23 cellular contexts compared by ENCODE assay signal in the genomic region with DNA sequence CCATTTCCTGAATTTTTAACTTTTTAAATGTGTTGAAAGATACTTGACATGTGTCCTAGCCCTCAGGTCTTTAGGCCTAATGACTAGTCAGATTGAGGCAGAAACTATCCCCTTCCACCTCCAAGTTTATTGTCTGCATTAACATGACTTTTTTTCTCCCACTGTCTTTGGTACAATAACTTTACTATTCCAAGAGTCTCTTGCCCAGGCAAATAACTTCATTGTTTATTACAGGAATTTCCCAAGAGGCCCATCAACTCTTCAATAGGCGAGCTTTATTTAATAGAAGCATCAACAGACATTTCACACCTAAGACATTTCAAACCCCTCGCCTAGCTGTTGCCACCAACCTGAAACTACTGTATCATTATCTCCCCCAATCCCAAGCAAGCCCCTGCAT. TPM values are rescaled to one million over a fixed set of nuclear protein-coding genes. Genes with fewer than 3 reads are reported as not detected.
DNase-seq lines count a peak whose midpoint lies in the region; ATAC-seq, FAIRE-seq and TF ChIP-seq lines count a peak whose summit lies in the region.
"Had no signal": no experiment of that assay in that cellular context is flagged by ENCODE, and none has a peak within 500 bp of the region (broad histone marks: within the 10 kb centered on the region; RNA-seq: fewer than 3 reads in every experiment).

No MANE protein-coding gene starts in this region.

- intact Hi-C loops in adrenal gland (cut with DNase I) = no loop called here

- H3K4me1 Mint-ChIP-seq in activated T-helper 17 cell treated with anti-CD3 and anti-CD28 coated beads, Interleukin-2, amount 50 U/mL, for 72 hours = peaks cover 9% of the 10 kb centered on the region
- H3K4me1 Mint-ChIP-seq in nephron progenitor cell = peaks cover 12% of the 10 kb centered on the region
- H3K4me1 Mint-ChIP-seq in natural killer cell treated with Interleukin-12 subunit alpha and Interleukin-12 subunit beta and Interleukin-15 and Interleukin-18, amount 100 ng/mL, for 72 hours (ENCODE audit: low read depth in 2 of 2) = peaks cover 23 to 31% of the 10 kb centered on the region in 2 donors

- peak overlapping the region; percentile 29 for H3K27ac Mint-ChIP-seq in activated T-helper 17 cell treated with anti-CD3 and anti-CD28 coated beads, Interleukin-2, amount 50 U/mL, for 72 hours
- H3K27ac Mint-ChIP-seq in nephron progenitor cell = peak overlapping the region; percentile 32
- peak overlapping the region in 1 of 2 donors; percentile 67 for H3K27ac Mint-ChIP-seq in natural killer cell treated with Interleukin-12 subunit alpha and Interleukin-12 subunit beta and Interleukin-15 and Interleukin-18, amount 100 ng/mL, for 72 hours
- H3K27ac Mint-ChIP-seq: HFFc6 had no signal

- no peak for FAIRE-seq in A549 (lab: Jason Lieb, UNC)
- FAIRE-seq: GM19239, RCC 7860 had no signal

- TF ChIP-seq RAD21 in A549 (conservative IDR thresholded peaks at IDR 0.05 in 1 of 2, IDR thresholded peaks at IDR 0.05 in 1 of 2) = no peak

- no peaks in the 10 kb centered on the region for H3K36me3 ChIP-seq in adrenal gland (replicated peaks in 1 of 2)
- H3K36me3 ChIP-seq: SJSA1 had no signal

- H3K4me3 Mint-ChIP-seq in activated T-helper 17 cell treated with anti-CD3 and anti-CD28 coated beads, Interleukin-2, amount 50 U/mL, for 72 hours = no peak overlapping the region
- no peak overlapping the region for H3K4me3 Mint-ChIP-seq in nephron progenitor cell
- H3K4me3 Mint-ChIP-seq in natural killer cell treated with Interleukin-12 subunit alpha and Interleukin-12 subunit beta and Interleukin-15 and Interleukin-18, amount 100 ng/mL, for 72 hours = no peak overlapping the region
- H3K4me3 Mint-ChIP-seq: H9, HFFc6 had no signal

- H3K9me3 ChIP-seq in A549 = no peaks in the 10 kb centered on the region
- no peaks in the 10 kb centered on the region for H3K9me3 ChIP-seq in adrenal gland (replicated peaks in 1 of 3)
- H3K9me3 ChIP-seq: SJSA1 had no signal

- no peak for TF ChIP-seq CTCF in A549 (IDR thresholded peaks at IDR 0.05)
- TF ChIP-seq CTCF in nephron progenitor cell (IDR thresholded peaks at IDR 0.05) = no peak
- TF ChIP-seq CTCF in adrenal gland (IDR thresholded peaks at IDR 0.05) = no peak

- no peak for TF ChIP-seq EP300 in A549 (IDR thresholded peaks at IDR 0.05)

- H3K36me3 Mint-ChIP-seq in activated T-helper 17 cell treated with anti-CD3 and anti-CD28 coated beads, Interleukin-2, amount 50 U/mL, for 72 hours (ENCODE audit: low read depth) = peaks cover under 1% of the 10 kb centered on the region
- peaks cover under 1% of the 10 kb centered on the region for H3K36me3 Mint-ChIP-seq in nephron progenitor cell (ENCODE audit: low read depth)
- H3K36me3 Mint-ChIP-seq in natural killer cell treated with Interleukin-12 subunit alpha and Interleukin-12 subunit beta and Interleukin-15 and Interleukin-18, amount 100 ng/mL, for 72 hours = no peaks in the 10 kb centered on the region

- WGBS in A549 (ENCODE audit: missing lambda C conversion rate) = 92% methylated on average over 2 of the region's 2 CpGs
- WGBS in adrenal gland, 4 donors = 89 to 96% (median 92%) methylated on average over 2 of the region's 2 CpGs

- H3K27ac ChIP-seq in A549 = peak overlapping the region; percentile 19 to 58; a peak in 4 of 6 replicates
- no peak overlapping the region for H3K27ac ChIP-seq in adrenal gland
- H3K27ac ChIP-seq: KMS-11, SJSA1 had no signal

- no peaks in the 10 kb centered on the region for H3K27me3 ChIP-seq in adrenal gland
- H3K27me3 ChIP-seq: SJSA1 had no signal

- H3K4me1 ChIP-seq in A549 (peaks cover 30% of the 10 kb centered on the region), adrenal gland (replicated peaks in 1 of 2) (peaks cover 0 to 4% of the 10 kb centered on the region in 2 donors)

- H3K4me2 ChIP-seq in A549 = no peak overlapping the region
- H3K4me2 ChIP-seq: KMS-11 had no signal

- CTCF ChIA-PET in A549 (lab: Yijun Ruan, JAX) = interaction anchor here (1.5 to 1.9 kb wide), 2 partner anchors 10 to 20 kb away, joined by 5 read pairs; a partner anchor contains a TSS

- no peak for ATAC-seq in A549
- ATAC-seq in activated T-helper 17 cell treated with anti-CD3 and anti-CD28 coated beads, Interleukin-2, amount 50 U/mL, for 72 hours (replicated peaks) = no peak
- ATAC-seq in HG02852 (IDR thresholded peaks at IDR 0.05; ENCODE audit: unreplicated experiment) = no peak
- no peak for ATAC-seq in natural killer cell treated with Interleukin-12 subunit alpha and Interleukin-12 subunit beta and Interleukin-15 and Interleukin-18, amount 100 ng/mL, for 72 hours
- no peak for ATAC-seq in GM19324 (IDR thresholded peaks at IDR 0.05; ENCODE audit: low FRiP score, unreplicated experiment)
- ATAC-seq: Right ventricle myocardium inferior had no signal

- TF ChIP-seq POLR2A in A549 (IDR thresholded peaks at IDR 0.05; ENCODE audit: low read length) (no peak), adrenal gland (IDR thresholded peaks at IDR 0.05) (no peak)

- H3K4me3 ChIP-seq in A549 (no peak overlapping the region), adrenal gland (no peak overlapping the region)
- H3K4me3 ChIP-seq: SJSA1 had no signal

- H3K9me3 Mint-ChIP-seq in activated T-helper 17 cell treated with anti-CD3 and anti-CD28 coated beads, Interleukin-2, amount 50 U/mL, for 72 hours = no peaks in the 10 kb centered on the region
- H3K9me3 Mint-ChIP-seq in nephron progenitor cell = no peaks in the 10 kb centered on the region
- H3K9me3 Mint-ChIP-seq in natural killer cell treated with Interleukin-12 subunit alpha and Interleukin-12 subunit beta and Interleukin-15 and Interleukin-18, amount 100 ng/mL, for 72 hours = no peaks in the 10 kb centered on the region
- H3K9me3 Mint-ChIP-seq: H9, HFFc6 had no signal

- POLR2A ChIA-PET in A549 (lab: Yijun Ruan, JAX) = interaction anchor here (2.9 kb wide), 1 partner anchor 102 kb away, joined by 8 read pairs; a partner anchor contains a TSS

- H3K27me3 Mint-ChIP-seq in activated T-helper 17 cell treated with anti-CD3 and anti-CD28 coated beads, Interleukin-2, amount 50 U/mL, for 72 hours = no peaks in the 10 kb centered on the region
- H3K27me3 Mint-ChIP-seq in nephron progenitor cell (ENCODE audit: low read depth, poor library complexity) = peaks cover 7% of the 10 kb centered on the region
- H3K27me3 Mint-ChIP-seq in natural killer cell treated with Interleukin-12 subunit alpha and Interleukin-12 subunit beta and Interleukin-15 and Interleukin-18, amount 100 ng/mL, for 72 hours = no peaks in the 10 kb centered on the region

- no peak for DNase-seq in A549 (ENCODE audit: low read depth in 1 of 2, low spot score in 1 of 2)
- DNase-seq in COLO829 (ENCODE audit: low spot score) = peak; percentile 65
- DNase-seq in nephron progenitor cell = no peak
- no peak for DNase-seq in natural killer cell treated with Interleukin-12 subunit alpha and Interleukin-12 subunit beta and Interleukin-15 and Interleukin-18, amount 100 ng/mL, for 72 hours (ENCODE audit: low spot score)
- DNase-seq in adrenal gland = no peak
- DNase-seq: AML-193, C1 segment of cervical spinal cord, EL, GF-D8, H9, HFFc6, NCI-H1105 treated with DMSO at 0.1 percent for 48 hours, NCI-H2081, NCI-H446, OCI-M1 had no signal

TF ChIP-seq in A549, 52 proteins besides CTCF, POLR2A, EP300 and RAD21:
- TF ChIP-seq, protein P1, sequence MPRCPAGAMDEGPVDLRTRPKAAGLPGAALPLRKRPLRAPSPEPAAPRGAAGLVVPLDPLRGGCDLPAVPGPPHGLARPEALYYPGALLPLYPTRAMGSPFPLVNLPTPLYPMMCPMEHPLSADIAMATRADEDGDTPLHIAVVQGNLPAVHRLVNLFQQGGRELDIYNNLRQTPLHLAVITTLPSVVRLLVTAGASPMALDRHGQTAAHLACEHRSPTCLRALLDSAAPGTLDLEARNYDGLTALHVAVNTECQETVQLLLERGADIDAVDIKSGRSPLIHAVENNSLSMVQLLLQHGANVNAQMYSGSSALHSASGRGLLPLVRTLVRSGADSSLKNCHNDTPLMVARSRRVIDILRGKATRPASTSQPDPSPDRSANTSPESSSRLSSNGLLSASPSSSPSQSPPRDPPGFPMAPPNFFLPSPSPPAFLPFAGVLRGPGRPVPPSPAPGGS (IDR thresholded peaks at IDR 0.05) = no peak
- TF ChIP-seq JUN (IDR thresholded peaks at IDR 0.05) (no peak), ZFP36 (IDR thresholded peaks at IDR 0.05; ENCODE audit: borderline replicate concordance, partially characterized antibody) (no peak), TP53 (CRISPR knock-in tag; IDR thresholded peaks at IDR 0.05) (no peak), KDM5A (IDR thresholded peaks at IDR 0.05) (no peak), ZC3H11A (IDR thresholded peaks at IDR 0.05) (no peak)
TF ChIP-seq in A549: peak in this region for 0.

RNA-seq across cellular contexts. Expression of a gene that starts 10.7 kb away (rescaled TPM):
- polyA plus RNA-seq in A549 (2011; rRNA removed) (65.0 and 102 TPM in 2 replicates), A549 (2017; fragmentation: RNase III; extraction: RNeasy Plus Mini Kit Qiagen cat#74134 plus additional on column Dnase treatment) (101 to 115 TPM (median 103 TPM) in 3 replicates), adrenal gland (100 to 1,000 TPM; 106 to 152 (median 138) TPM)
- polyA plus RNA-seq in A549 (2012; cell fraction: cytosol; rRNA removed) = 239 and 266 TPM in 2 replicates
- polyA plus RNA-seq in A549 (2012; cell fraction: nucleus; rRNA removed) = 490 and 573 TPM in 2 replicates
- polyA minus RNA-seq in A549 (2011; rRNA and poly(A)+ RNA removed) = 335 and 379 TPM in 2 replicates
- total RNA-seq in activated T-helper 17 cell treated with anti-CD3 and anti-CD28 coated beads, Interleukin-2, amount 50 U/mL, for 72 hours = 100 to 1,000 TPM; 299 to 554 TPM
- 1,000 to 10,000 TPM; 1,092 to 1,804 TPM for total RNA-seq in natural killer cell treated with Interleukin-12 subunit alpha and Interleukin-12 subunit beta and Interleukin-15 and Interleukin-18, amount 100 ng/mL, for 72 hours
- 100 to 1,000 TPM; 183 to 677 (median 295) TPM for total RNA-seq in adrenal gland

Comparison
In these comparisons a context has a peak if more than half of its experiments do, and no peak if none do; other contexts are left out.
1. H3K27ac ChIP-seq: peak in A549 (2 of 2); none in adrenal gland (0 of 5).